ENCODE assay signal across 1 cellular context in genomic region chr3:136802481-136802996, GRCh38.
TF ChIP-seq lines count a peak whose summit lies in the region.

No MANE protein-coding gene starts in this region.

TF ChIP-seq in GM12878, 131 proteins besides CTCF, POLR2A, EP300 and RAD21 (continued from another document):
- 0 out of 2 replicates have a peak, but pooled peaks have one; percentile 44 for TF ChIP-seq RELB (IDR thresholded peaks at IDR 0.05; ENCODE audit: low read depth)
- TF ChIP-seq JUNB (IDR thresholded peaks at IDR 0.05): peak; percentile 74
- no peak for TF ChIP-seq CHD1 (IDR thresholded peaks at IDR 0.05; ENCODE audit: low read depth, low read length)
- peak; percentile 59 for TF ChIP-seq IKZF1 (conservative IDR thresholded peaks at IDR 0.05)
- peak; percentile 57 for TF ChIP-seq NFIC (IDR thresholded peaks at IDR 0.05; ENCODE audit: low read depth, low read length)
- 0 out of 2 replicates have a peak, but pooled peaks have one; percentile 5 for TF ChIP-seq RUNX3 (IDR thresholded peaks at IDR 0.05; ENCODE audit: low read length)
- TF ChIP-seq RBBP5 (conservative IDR thresholded peaks at IDR 0.05): no peak
- peak in 1 of 2 experiments; percentile 67; a peak in 2 of 4 replicates for TF ChIP-seq IKZF2 (IDR thresholded peaks at IDR 0.05)
- TF ChIP-seq IRF4 (IDR thresholded peaks at IDR 0.05; ENCODE audit: low read depth, low read length): 0 out of 2 replicates have a peak, but pooled peaks have one; percentile 23
- TF ChIP-seq ATF7 (IDR thresholded peaks at IDR 0.05; ENCODE audit: low read depth): peak; percentile 46; the same call in 1 of the 2 replicates
- no peak for TF ChIP-seq ETV6 (conservative IDR thresholded peaks at IDR 0.05 in 1 of 2, IDR thresholded peaks at IDR 0.05 in 1 of 2; ENCODE audit: borderline replicate concordance in 1 of 2, low read depth in 1 of 2)
- no peak for TF ChIP-seq POU2F2 (IDR thresholded peaks at IDR 0.05; ENCODE audit: borderline replicate concordance, low read depth, low read length)
- peak; percentile 52; the same call in 1 of the 2 replicates for TF ChIP-seq MTA2 (IDR thresholded peaks at IDR 0.05; ENCODE audit: low read depth)
- TF ChIP-seq MEF2A (IDR thresholded peaks at IDR 0.05; ENCODE audit: insufficient read depth, low read depth, low read length): peak; percentile 78
- TF ChIP-seq STAT1 (conservative IDR thresholded peaks at IDR 0.05): no peak
- peak; percentile 38; the same call in 1 of the 2 replicates for TF ChIP-seq ATF2 (IDR thresholded peaks at IDR 0.05; ENCODE audit: low read length)
- peak in 1 of 2 experiments; percentile 16; a peak in 1 of 4 replicates for TF ChIP-seq BHLHE40 (IDR thresholded peaks at IDR 0.05; ENCODE audit: borderline replicate concordance in 1 of 2, low read depth in 2 of 2, low read length in 1 of 2)
